In the genomic region with DNA sequence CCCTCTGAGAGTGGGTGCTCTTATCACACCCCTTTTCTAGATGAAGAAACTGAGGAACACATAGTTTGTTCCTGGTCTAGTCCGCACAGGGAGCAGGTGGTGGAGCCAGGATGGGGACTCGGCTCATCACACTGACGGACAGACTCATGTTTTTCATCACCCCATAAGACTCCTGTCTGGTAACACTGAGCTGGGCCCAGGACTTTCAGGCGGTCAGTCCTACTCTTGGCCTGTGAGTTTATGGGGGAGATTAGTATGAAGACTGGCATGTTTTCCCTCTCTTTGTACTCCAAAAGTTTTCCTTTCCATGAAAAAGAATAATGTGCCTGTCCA, we compare ENCODE assay signal across 31 cellular contexts.
A peak's percentile ranks its signal among the peaks of the same experiment; 100 is the strongest.
DNase-seq lines count a peak whose midpoint lies in the region; ATAC-seq and TF ChIP-seq lines count a peak whose summit lies in the region.
"Had no signal": no experiment of that assay in that cellular context is flagged by ENCODE, and none has a peak within 500 bp of the region (broad histone marks: within the 10 kb centered on the region; RNA-seq: fewer than 3 reads in every experiment).

No MANE protein-coding gene starts in this region.

- H3K4me3 ChIP-seq in H7 (ENCODE audit: insufficient read depth, low read depth, low read length) (no peak overlapping the region), neuronal stem cell (ENCODE audit: low read length in 2 of 2) (no peak overlapping the region)
- H3K4me3 ChIP-seq: ascending aorta, psoas muscle, SJSA1, thyroid gland had no signal

- H3K9me3 Mint-ChIP-seq in WTC11 = no peaks in the 10 kb centered on the region
- H3K9me3 Mint-ChIP-seq: activated naive CD4-positive, alpha-beta T cell treated with anti-CD3 and anti-CD28 coated beads, Interleukin-2, amount 50 U/mL, for 72 hours; central memory CD8-positive, alpha-beta T cell had no signal

- WGBS in neuronal stem cell (ENCODE audit: extremely low coverage in 2 of 2, insufficient read length in 2 of 2, insufficient replicate concordance in 1 of 2), 2 donors = no CpG with 5 or more reads among the region's 4 CpGs

- H3K27me3 Mint-ChIP-seq in WTC11 (ENCODE audit: low read depth) = no peaks in the 10 kb centered on the region; the same call in 1 of the 2 replicates

- H2BK15ac ChIP-seq in neuronal stem cell (ENCODE audit: low read length) = no peak overlapping the region

- CTCF ChIA-PET in WTC11 (lab: Charles Lee) = interaction anchor here (0.7 to 1.9 kb wide), 8 partner anchors 9 to 485 kb away, joined by 3 to 9 read pairs (median 4); no protein-coding TSS in a partner anchor

- peaks cover 0 to 11% of the 10 kb centered on the region in 2 donors for H3K9me3 ChIP-seq in neuronal stem cell (replicated peaks in 1 of 2; ENCODE audit: control insufficient read depth in 2 of 2, insufficient read depth in 1 of 2, low read depth in 1 of 2, low read length in 2 of 2)
- H3K9me3 ChIP-seq: ascending aorta, psoas muscle, SJSA1, thyroid gland had no signal

- intact Hi-C loops in left ventricle myocardium superior (cut with micrococcal nuclease) = no loop called here

- H3K9ac ChIP-seq in neuronal stem cell (ENCODE audit: low read depth, low read length, poor library complexity) = no peak overlapping the region

- peak overlapping the region; percentile 77 for H2AK5ac ChIP-seq in neuronal stem cell (ENCODE audit: low read depth, low read length)

- H3K27ac ChIP-seq in neuronal stem cell (replicated peaks; ENCODE audit: low read length) = peak overlapping the region; percentile 96
- H3K27ac ChIP-seq: ascending aorta, psoas muscle, SJSA1, thyroid gland, WERI-Rb-1 had no signal

- POLR2A ChIA-PET in WTC11 (lab: Charles Lee) = interaction anchor here (0.6 to 1.1 kb wide), 3 partner anchors 12 to 118 kb away, joined by 3 to 5 read pairs (median 4); no protein-coding TSS in a partner anchor

- no peak overlapping the region for H2BK5ac ChIP-seq in neuronal stem cell (ENCODE audit: low read length)

- H3K27ac Mint-ChIP-seq in WTC11 = peak overlapping the region; percentile 84
- H3K27ac Mint-ChIP-seq: activated naive CD4-positive, alpha-beta T cell treated with anti-CD3 and anti-CD28 coated beads, Interleukin-2, amount 50 U/mL, for 72 hours; B cell; CD4-positive, alpha-beta memory T cell; IgD-negative memory B cell had no signal

- H3K4me1 Mint-ChIP-seq in WTC11 = peaks cover 52% of the 10 kb centered on the region
- H3K4me1 Mint-ChIP-seq: B cell; CD4-positive, alpha-beta memory T cell; central memory CD8-positive, alpha-beta T cell; IgD-negative memory B cell had no signal

- H2BK12ac ChIP-seq in neuronal stem cell (ENCODE audit: low read length) = no peak overlapping the region

- H4K8ac ChIP-seq in neuronal stem cell (ENCODE audit: low read depth, low read length) = no peak overlapping the region

- H3K4ac ChIP-seq in neuronal stem cell (ENCODE audit: low read length) = no peak overlapping the region

- H4K91ac ChIP-seq in neuronal stem cell (ENCODE audit: low read depth, low read length, poor library complexity) = peak overlapping the region; percentile 76

- H3K14ac ChIP-seq in neuronal stem cell (ENCODE audit: low read length) = no peak overlapping the region

- H3K4me3 Mint-ChIP-seq in WTC11 = no peak overlapping the region
- H3K4me3 Mint-ChIP-seq: B cell; CD4-positive, alpha-beta memory T cell; central memory CD8-positive, alpha-beta T cell; IgD-negative memory B cell had no signal

- peaks cover 22 to 33% of the 10 kb centered on the region in 2 donors for H3K4me1 ChIP-seq in neuronal stem cell (ENCODE audit: control insufficient read depth in 2 of 2, insufficient read depth in 1 of 2, low read depth in 1 of 2, low read length in 2 of 2)
- H3K4me1 ChIP-seq: ascending aorta, psoas muscle, SJSA1, thyroid gland had no signal

- no peak overlapping the region for H3K18ac ChIP-seq in neuronal stem cell (ENCODE audit: low read length)

- H3K36me3 Mint-ChIP-seq in WTC11 = peaks cover 42% of the 10 kb centered on the region
- H3K36me3 Mint-ChIP-seq: activated naive CD4-positive, alpha-beta T cell treated with anti-CD3 and anti-CD28 coated beads, Interleukin-2, amount 50 U/mL, for 72 hours; CD4-positive, alpha-beta memory T cell; IgD-negative memory B cell had no signal

- ATAC-seq in WTC11 = no peak
- ATAC-seq in left ventricle myocardium superior = peak; percentile 52
- ATAC-seq in HG02938 (IDR thresholded peaks at IDR 0.05; ENCODE audit: unreplicated experiment) = no peak
- ATAC-seq in GM19463 (IDR thresholded peaks at IDR 0.05; ENCODE audit: unreplicated experiment) = no peak
- ATAC-seq in HG02623 (IDR thresholded peaks at IDR 0.05; ENCODE audit: unreplicated experiment) = no peak
- ATAC-seq: activated naive CD4-positive, alpha-beta T cell treated with anti-CD3 and anti-CD28 coated beads, Interleukin-2, amount 50 U/mL, for 72 hours; HCT116; psoas muscle had no signal

- H3K4me2 ChIP-seq in neuronal stem cell (ENCODE audit: insufficient read depth, low read length, poor library complexity, severe bottlenecking) = no peak overlapping the region

- no peak for TF ChIP-seq CTCF in WTC11 (IDR thresholded peaks at IDR 0.05)

- H3K36me3 ChIP-seq in H7 (replicated peaks; ENCODE audit: control insufficient read depth, insufficient read depth, low read length) (peaks cover 1% of the 10 kb centered on the region; the same call in 1 of the 2 replicates), neuronal stem cell (replicated peaks in 1 of 2; ENCODE audit: control insufficient read depth in 2 of 2, insufficient read depth in 2 of 2, low read length in 2 of 2) (peaks cover 6 to 60% of the 10 kb centered on the region in 2 donors)
- H3K36me3 ChIP-seq: ascending aorta, SJSA1, thyroid gland had no signal

- H2BK120ac ChIP-seq in neuronal stem cell (ENCODE audit: low read depth, low read length) = no peak overlapping the region

- DNase-seq in H7 (peak; percentile 18), WTC11 (ENCODE audit: low spot score) (no peak), left ventricle myocardium superior (no peak), neuronal stem cell (ENCODE audit: low spot score) (no peak), SHP77 (lab: John Stamatoyannopoulos, UW) (no peak)
- DNase-seq: ACHN; activated CD4-positive, alpha-beta T cell treated with anti-CD3 and anti-CD28 coated beads for 48 hours; activated CD8-positive, alpha-beta memory T cell treated with anti-CD3 and anti-CD28 coated beads for 24 hours; activated T-cell treated with anti-CD3 and anti-CD28 coated beads for 4 hours; CD4-positive, alpha-beta memory T cell; foreskin melanocyte; kidney glomerular epithelial cell; mammary epithelial cell; NCI-H1105; NCI-H187 treated with DMSO at 0.1 percent for 48 hours; NCI-H2171; NCI-H82; psoas muscle; stimulated activated CD4-positive, alpha-beta T cell treated with anti-CD3 and anti-CD28 coated beads, Interleukin-4, amount 100 ng/mL, for 24 hours; thyroid gland; WERI-Rb-1 had no signal

- no peak overlapping the region for H3K23ac ChIP-seq in neuronal stem cell (ENCODE audit: low read depth, low read length, poor library complexity)

- H3K79me1 ChIP-seq in neuronal stem cell (ENCODE audit: low read depth, low read length) = peaks cover 2% of the 10 kb centered on the region

- H3K27me3 ChIP-seq in H7 (ENCODE audit: control insufficient read depth, insufficient read depth, low read length) (no peaks in the 10 kb centered on the region), neuronal stem cell (ENCODE audit: control insufficient read depth in 3 of 3, insufficient read depth in 3 of 3, low read depth in 1 of 3, low read length in 3 of 3) (no peaks in the 10 kb centered on the region)
- H3K27me3 ChIP-seq: ascending aorta, SJSA1, thyroid gland had no signal

- H2AFZ ChIP-seq in neuronal stem cell (ENCODE audit: low read length) = no peak overlapping the region

TF ChIP-seq in WTC11, 78 proteins besides CTCF, POLR2A, EP300 and RAD21:
- TF ChIP-seq TP53 (CRISPR knock-in tag; IDR thresholded peaks at IDR 0.05) = no peak
- TF ChIP-seq, protein P1, sequence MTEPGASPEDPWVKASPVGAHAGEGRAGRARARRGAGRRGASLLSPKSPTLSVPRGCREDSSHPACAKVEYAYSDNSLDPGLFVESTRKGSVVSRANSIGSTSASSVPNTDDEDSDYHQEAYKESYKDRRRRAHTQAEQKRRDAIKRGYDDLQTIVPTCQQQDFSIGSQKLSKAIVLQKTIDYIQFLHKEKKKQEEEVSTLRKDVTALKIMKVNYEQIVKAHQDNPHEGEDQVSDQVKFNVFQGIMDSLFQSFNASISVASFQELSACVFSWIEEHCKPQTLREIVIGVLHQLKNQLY (CRISPR knock-in tag; IDR thresholded peaks at IDR 0.05) = no peak
- TF ChIP-seq, protein P2, sequence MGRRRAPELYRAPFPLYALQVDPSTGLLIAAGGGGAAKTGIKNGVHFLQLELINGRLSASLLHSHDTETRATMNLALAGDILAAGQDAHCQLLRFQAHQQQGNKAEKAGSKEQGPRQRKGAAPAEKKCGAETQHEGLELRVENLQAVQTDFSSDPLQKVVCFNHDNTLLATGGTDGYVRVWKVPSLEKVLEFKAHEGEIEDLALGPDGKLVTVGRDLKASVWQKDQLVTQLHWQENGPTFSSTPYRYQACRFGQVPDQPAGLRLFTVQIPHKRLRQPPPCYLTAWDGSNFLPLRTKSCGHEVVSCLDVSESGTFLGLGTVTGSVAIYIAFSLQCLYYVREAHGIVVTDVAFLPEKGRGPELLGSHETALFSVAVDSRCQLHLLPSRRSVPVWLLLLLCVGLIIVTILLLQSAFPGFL (CRISPR knock-in tag; IDR thresholded peaks at IDR 0.05; ENCODE audit: borderline replicate concordance) = no peak
